ENCODE assay signal across 8 cellular contexts in genomic region chr15:81336568-81336967, GRCh38. TPM values are rescaled to one million over a fixed set of nuclear protein-coding genes. Genes with fewer than 3 reads are reported as not detected.
DNase-seq lines count a peak whose midpoint lies in the region; ATAC-seq and TF ChIP-seq lines count a peak whose summit lies in the region.

No MANE protein-coding gene starts in this region.

- H3K9me3 ChIP-seq in esophagus squamous epithelium = no peaks in the 10 kb centered on the region

- ATAC-seq in HG02884 (IDR thresholded peaks at IDR 0.05; ENCODE audit: unreplicated experiment) (no peak), GM21360 (IDR thresholded peaks at IDR 0.05; ENCODE audit: unreplicated experiment) (no peak)

- no peaks in the 10 kb centered on the region for H3K36me3 ChIP-seq in esophagus squamous epithelium

- DNase-seq in GM12865 (ENCODE audit: low read depth) (peak; percentile 62), RPMI7951 (ENCODE audit: low read depth) (peak; percentile 22), esophagus squamous epithelium (lab: John Stamatoyannopoulos, UW) (no peak), NOMO-1 treated with dmso at 0.1 percent for 144 hours (lab: John Stamatoyannopoulos, UW; ENCODE audit: unreplicated experiment) (no peak), mesenteric fat pad (ENCODE audit: low spot score) (no peak)

- no peaks in the 10 kb centered on the region for H3K27me3 ChIP-seq in esophagus squamous epithelium

- H3K4me1 ChIP-seq in esophagus squamous epithelium = peaks cover 0 to 18% (median 0%) of the 10 kb centered on the region in 3 donors

- TF ChIP-seq CTCF in 22Rv1 (IDR thresholded peaks at IDR 0.05) = peak; percentile 23; the same call in 1 of the 2 replicates
- TF ChIP-seq CTCF in GM12865 (IDR thresholded peaks at IDR 0.05; ENCODE audit: insufficient read depth, low read depth, low read length, missing control alignments) = peak; percentile 45
- peak in 4 of 6 experiments; percentile 13 to 46 (median 28) for TF ChIP-seq CTCF in esophagus squamous epithelium (IDR thresholded peaks at IDR 0.05)

- H3K27ac ChIP-seq in 22Rv1 (no peak overlapping the region), esophagus squamous epithelium (no peak overlapping the region)

- H3K4me3 ChIP-seq in GM12865 (ENCODE audit: low read depth, low read length) (no peak overlapping the region), esophagus squamous epithelium (no peak overlapping the region)

- 82 to 85% methylated on average over 4 of the region's 4 CpGs for WGBS in esophagus squamous epithelium, 2 donors

- intact Hi-C loops in esophagus squamous epithelium (cut with DNase I) = no loop called here

- no peak for TF ChIP-seq POLR2A in esophagus squamous epithelium (IDR thresholded peaks at IDR 0.05)

RNA-seq across cellular contexts. Expression of gene STARD5, which starts 12.6 kb away (rescaled TPM):
- 3.2 and 5.3 TPM in 2 replicates for total RNA-seq in RPMI7951 (2014; rRNA removed; shearing (Covaris generic))
- total RNA-seq in esophagus squamous epithelium (10 to 100 TPM; 14.9 to 21.2 (median 17.5) TPM), mesenteric fat pad (3.3 TPM)

RNA-seq across cellular contexts. Expression of gene TMC3, which starts 37.4 kb away (rescaled TPM):
- not detected in 2 replicates for total RNA-seq in RPMI7951 (2014; rRNA removed; shearing (Covaris generic))
- total RNA-seq in esophagus squamous epithelium (not detected), mesenteric fat pad (not detected)

Comparison
In these comparisons a context has a peak if more than half of its experiments do, and no peak if none do; other contexts are left out.
1. DNase-seq: peak in GM12865 (single experiment) and RPMI7951 (single experiment); none in esophagus squamous epithelium (single experiment), NOMO-1 treated with dmso at 0.1 percent for 144 hours (single experiment) and mesenteric fat pad (single experiment).
2. Peak in every context shown above with its lines, with median percentiles within 50 percentile points of each other: CTCF ChIP-seq.